In the genomic region with DNA sequence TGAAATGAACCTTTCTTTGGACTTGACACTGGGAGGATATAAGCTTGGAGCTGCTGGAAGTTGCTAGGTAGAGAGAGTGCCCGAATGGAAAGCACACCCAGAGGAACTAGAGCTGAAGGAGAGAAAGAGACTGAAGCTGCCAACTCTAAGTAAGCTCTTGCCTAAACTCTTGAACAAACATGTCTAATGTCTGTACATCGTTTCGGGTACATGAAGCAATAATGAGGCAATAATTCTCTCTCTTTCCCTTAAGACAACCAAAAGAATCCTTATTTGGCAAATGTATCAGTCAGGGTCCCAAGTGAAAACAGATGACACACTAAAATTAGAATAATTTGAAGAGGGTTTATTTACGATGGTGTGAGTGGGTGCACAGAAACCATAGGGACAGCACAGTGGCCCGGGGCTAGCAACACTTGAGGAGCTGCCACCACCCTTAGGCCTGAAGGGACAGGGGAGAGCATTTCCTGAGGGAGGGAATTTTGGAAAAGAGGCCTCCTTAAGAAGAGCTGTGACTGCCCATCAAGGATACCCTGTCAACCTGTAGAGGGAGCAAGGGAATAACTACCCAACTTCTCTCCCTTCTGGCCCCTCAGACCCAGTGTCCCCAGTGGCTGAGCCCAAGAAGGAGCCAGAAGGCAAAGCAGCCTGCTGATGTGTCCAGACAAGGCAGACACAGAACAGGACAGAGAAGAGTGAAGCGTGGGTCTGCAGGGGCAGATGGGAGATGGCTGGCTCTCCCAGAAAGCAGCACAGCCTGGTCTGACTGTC, we compare ENCODE assay signal across 1 cellular context.
TF ChIP-seq lines count a peak whose summit lies in the region.

No MANE protein-coding gene starts in this region.

TF ChIP-seq in GM23338, 12 proteins besides CTCF, POLR2A, EP300 and RAD21:
- TF ChIP-seq, protein P1, sequence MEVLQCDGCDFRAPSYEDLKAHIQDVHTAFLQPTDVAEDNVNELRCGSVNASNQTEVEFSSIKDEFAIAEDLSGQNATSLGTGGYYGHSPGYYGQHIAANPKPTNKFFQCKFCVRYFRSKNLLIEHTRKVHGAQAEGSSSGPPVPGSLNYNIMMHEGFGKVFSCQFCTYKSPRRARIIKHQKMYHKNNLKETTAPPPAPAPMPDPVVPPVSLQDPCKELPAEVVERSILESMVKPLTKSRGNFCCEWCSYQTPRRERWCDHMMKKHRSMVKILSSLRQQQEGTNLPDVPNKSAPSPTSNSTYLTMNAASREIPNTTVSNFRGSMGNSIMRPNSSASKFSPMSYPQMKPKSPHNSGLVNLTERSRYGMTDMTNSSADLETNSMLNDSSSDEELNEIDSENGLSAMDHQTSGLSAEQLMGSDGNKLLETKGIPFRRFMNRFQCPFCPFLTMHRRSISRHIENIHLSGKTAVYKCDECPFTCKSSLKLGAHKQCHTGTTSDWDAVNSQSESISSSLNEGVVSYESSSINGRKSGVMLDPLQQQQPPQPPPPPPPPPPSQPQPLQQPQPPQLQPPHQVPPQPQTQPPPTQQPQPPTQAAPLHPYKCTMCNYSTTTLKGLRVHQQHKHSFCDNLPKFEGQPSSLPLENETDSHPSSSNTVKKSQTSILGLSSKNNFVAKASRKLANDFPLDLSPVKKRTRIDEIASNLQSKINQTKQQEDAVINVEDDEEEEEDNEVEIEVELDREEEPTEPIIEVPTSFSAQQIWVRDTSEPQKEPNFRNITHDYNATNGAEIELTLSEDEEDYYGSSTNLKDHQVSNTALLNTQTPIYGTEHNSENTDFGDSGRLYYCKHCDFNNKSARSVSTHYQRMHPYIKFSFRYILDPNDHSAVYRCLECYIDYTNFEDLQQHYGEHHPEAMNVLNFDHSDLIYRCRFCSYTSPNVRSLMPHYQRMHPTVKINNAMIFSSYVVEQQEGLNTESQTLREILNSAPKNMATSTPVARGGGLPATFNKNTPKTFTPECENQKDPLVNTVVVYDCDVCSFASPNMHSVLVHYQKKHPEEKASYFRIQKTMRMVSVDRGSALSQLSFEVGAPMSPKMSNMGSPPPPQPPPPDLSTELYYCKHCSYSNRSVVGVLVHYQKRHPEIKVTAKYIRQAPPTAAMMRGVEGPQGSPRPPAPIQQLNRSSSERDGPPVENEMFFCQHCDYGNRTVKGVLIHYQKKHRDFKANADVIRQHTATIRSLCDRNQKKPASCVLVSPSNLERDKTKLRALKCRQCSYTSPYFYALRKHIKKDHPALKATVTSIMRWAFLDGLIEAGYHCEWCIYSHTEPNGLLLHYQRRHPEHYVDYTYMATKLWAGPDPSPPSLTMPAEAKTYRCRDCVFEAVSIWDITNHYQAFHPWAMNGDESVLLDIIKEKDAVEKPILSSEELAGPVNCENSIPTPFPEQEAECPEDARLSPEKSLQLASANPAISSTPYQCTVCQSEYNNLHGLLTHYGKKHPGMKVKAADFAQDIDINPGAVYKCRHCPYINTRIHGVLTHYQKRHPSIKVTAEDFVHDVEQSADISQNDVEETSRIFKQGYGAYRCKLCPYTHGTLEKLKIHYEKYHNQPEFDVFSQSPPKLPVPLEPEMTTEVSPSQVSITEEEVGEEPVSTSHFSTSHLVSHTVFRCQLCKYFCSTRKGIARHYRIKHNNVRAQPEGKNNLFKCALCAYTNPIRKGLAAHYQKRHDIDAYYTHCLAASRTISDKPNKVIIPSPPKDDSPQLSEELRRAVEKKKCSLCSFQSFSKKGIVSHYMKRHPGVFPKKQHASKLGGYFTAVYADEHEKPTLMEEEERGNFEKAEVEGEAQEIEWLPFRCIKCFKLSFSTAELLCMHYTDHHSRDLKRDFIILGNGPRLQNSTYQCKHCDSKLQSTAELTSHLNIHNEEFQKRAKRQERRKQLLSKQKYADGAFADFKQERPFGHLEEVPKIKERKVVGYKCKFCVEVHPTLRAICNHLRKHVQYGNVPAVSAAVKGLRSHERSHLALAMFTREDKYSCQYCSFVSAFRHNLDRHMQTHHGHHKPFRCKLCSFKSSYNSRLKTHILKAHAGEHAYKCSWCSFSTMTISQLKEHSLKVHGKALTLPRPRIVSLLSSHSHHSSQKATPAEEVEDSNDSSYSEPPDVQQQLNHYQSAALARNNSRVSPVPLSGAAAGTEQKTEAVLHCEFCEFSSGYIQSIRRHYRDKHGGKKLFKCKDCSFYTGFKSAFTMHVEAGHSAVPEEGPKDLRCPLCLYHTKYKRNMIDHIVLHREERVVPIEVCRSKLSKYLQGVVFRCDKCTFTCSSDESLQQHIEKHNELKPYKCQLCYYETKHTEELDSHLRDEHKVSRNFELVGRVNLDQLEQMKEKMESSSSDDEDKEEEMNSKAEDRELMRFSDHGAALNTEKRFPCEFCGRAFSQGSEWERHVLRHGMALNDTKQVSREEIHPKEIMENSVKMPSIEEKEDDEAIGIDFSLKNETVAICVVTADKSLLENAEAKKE (CRISPR knock-in tag; IDR thresholded peaks at IDR 0.05) = peak; percentile 15; the same call in 1 of the 2 replicates
- no peak for TF ChIP-seq ZNF331 (CRISPR knock-in tag; IDR thresholded peaks at IDR 0.05; ENCODE audit: low read depth)
- no peak for TF ChIP-seq STAT1 (IDR thresholded peaks at IDR 0.05; ENCODE audit: unreplicated experiment)
- no peak for TF ChIP-seq NANOG (IDR thresholded peaks at IDR 0.05; ENCODE audit: borderline replicate concordance)
- no peak for TF ChIP-seq ZNF114 (CRISPR knock-in tag; IDR thresholded peaks at IDR 0.05)
- no peak for TF ChIP-seq ETS1 (IDR thresholded peaks at IDR 0.05)
